Comparison of ENCODE assay signal across 1 cellular context in genomic region chr19:7681336-7682174, GRCh38.
TF ChIP-seq lines count a peak whose summit lies in the region.

No MANE protein-coding gene starts in this region.

TF ChIP-seq in HepG2, 621 proteins besides CTCF, POLR2A, EP300 and RAD21 (continues in another document):
- TF ChIP-seq THAP11 (CRISPR knock-in tag; IDR thresholded peaks at IDR 0.05): peak; percentile 33
- TF ChIP-seq MZF1 (CRISPR knock-in tag; IDR thresholded peaks at IDR 0.05; ENCODE audit: borderline replicate concordance): 0 out of 2 replicates have a peak, but pooled peaks have one; percentile 32
- no peak for TF ChIP-seq MYNN (CRISPR knock-in tag; IDR thresholded peaks at IDR 0.05; ENCODE audit: low read depth)
- 0 out of 2 replicates have a peak, but pooled peaks have one; percentile 11 for TF ChIP-seq SALL1 (CRISPR knock-in tag; IDR thresholded peaks at IDR 0.05)
- no peak for TF ChIP-seq TSC22D2 (CRISPR knock-in tag; IDR thresholded peaks at IDR 0.05; ENCODE audit: borderline replicate concordance)
- peak; percentile 79 for TF ChIP-seq PRPF4 (IDR thresholded peaks at IDR 0.05; ENCODE audit: low read depth, low read length, poor library complexity, severe bottlenecking)
- TF ChIP-seq PHB2 (IDR thresholded peaks at IDR 0.05; ENCODE audit: partially characterized antibody): no peak
- TF ChIP-seq RXRB (CRISPR knock-in tag; IDR thresholded peaks at IDR 0.05; ENCODE audit: borderline replicate concordance): peak; percentile 47; the same call in 1 of the 2 replicates
- peak; percentile 37 for TF ChIP-seq TEAD3 (CRISPR knock-in tag; optimal IDR thresholded peaks at IDR 0.05; ENCODE audit: borderline replicate concordance)
- TF ChIP-seq EEA1 (CRISPR knock-in tag; IDR thresholded peaks at IDR 0.05; ENCODE audit: borderline replicate concordance): no peak
- 0 out of 2 replicates have a peak, but pooled peaks have one; percentile 15 for TF ChIP-seq ARID5B (CRISPR knock-in tag; IDR thresholded peaks at IDR 0.05)
- no peak for TF ChIP-seq ZNF773 (CRISPR knock-in tag; IDR thresholded peaks at IDR 0.05; ENCODE audit: borderline replicate concordance)
- no peak for TF ChIP-seq ZNF275 (CRISPR knock-in tag; IDR thresholded peaks at IDR 0.05; ENCODE audit: borderline replicate concordance)
- 0 out of 2 replicates have a peak, but pooled peaks have one; percentile 21 for TF ChIP-seq ZNF724P (CRISPR knock-in tag; IDR thresholded peaks at IDR 0.05; ENCODE audit: borderline replicate concordance)
- no peak for TF ChIP-seq ARHGAP35 (CRISPR knock-in tag; IDR thresholded peaks at IDR 0.05; ENCODE audit: borderline replicate concordance)
- TF ChIP-seq PATZ1 (CRISPR knock-in tag; IDR thresholded peaks at IDR 0.05): peak; percentile 59; the same call in 1 of the 2 replicates
- TF ChIP-seq HNRNPL (IDR thresholded peaks at IDR 0.05; ENCODE audit: low read depth, low read length): 0 out of 2 replicates have a peak, but pooled peaks have one; percentile 32
- no peak for TF ChIP-seq SSRP1 (CRISPR knock-in tag; IDR thresholded peaks at IDR 0.05)
- TF ChIP-seq MYPOP (CRISPR knock-in tag; IDR thresholded peaks at IDR 0.05): no peak; the same call in 1 of the 2 replicates
- TF ChIP-seq GATAD1 (CRISPR knock-in tag; IDR thresholded peaks at IDR 0.05): peak; percentile 42; the same call in 1 of the 2 replicates
- peak in 1 of 2 experiments; percentile 75; a peak in 3 of 4 replicates for TF ChIP-seq HMGXB4 (CRISPR knock-in tag; IDR thresholded peaks at IDR 0.05; ENCODE audit: borderline replicate concordance in 1 of 2, low read depth in 1 of 2)
- TF ChIP-seq RAD51 (IDR thresholded peaks at IDR 0.05; ENCODE audit: borderline replicate concordance): no peak
- peak; percentile 27 for TF ChIP-seq HNRNPLL (IDR thresholded peaks at IDR 0.05; ENCODE audit: low read depth, low read length, poor library complexity, severe bottlenecking)
- TF ChIP-seq JDP2 (CRISPR knock-in tag; IDR thresholded peaks at IDR 0.05; ENCODE audit: borderline replicate concordance): no peak
- TF ChIP-seq EZH2 (conservative IDR thresholded peaks at IDR 0.05; ENCODE audit: low read depth, low read length): no peak
- TF ChIP-seq ZNF558 (CRISPR knock-in tag; IDR thresholded peaks at IDR 0.05; ENCODE audit: borderline replicate concordance): 0 out of 2 replicates have a peak, but pooled peaks have one; percentile 16
- peak; percentile 6; the same call in 1 of the 2 replicates for TF ChIP-seq ZGPAT (CRISPR knock-in tag; IDR thresholded peaks at IDR 0.05)
- peak; percentile 56; the same call in 1 of the 2 replicates for TF ChIP-seq CHD2 (IDR thresholded peaks at IDR 0.05; ENCODE audit: low read depth, low read length)
- no peak for TF ChIP-seq ZNF460 (CRISPR knock-in tag; IDR thresholded peaks at IDR 0.05; ENCODE audit: borderline replicate concordance)
- TF ChIP-seq ZNF574 (CRISPR knock-in tag; IDR thresholded peaks at IDR 0.05): peak; percentile 23; the same call in 1 of the 2 replicates
- 0 out of 2 replicates have a peak, but pooled peaks have one; percentile 14 for TF ChIP-seq SP5 (CRISPR knock-in tag; IDR thresholded peaks at IDR 0.05; ENCODE audit: borderline replicate concordance, low read depth)
- TF ChIP-seq FOXP1 (IDR thresholded peaks at IDR 0.05): no peak
- TF ChIP-seq FOXP1 (CRISPR knock-in tag; IDR thresholded peaks at IDR 0.05): 0 out of 2 replicates have a peak, but pooled peaks have one; percentile 20
- TF ChIP-seq CEBPG (CRISPR knock-in tag; IDR thresholded peaks at IDR 0.05): peak; percentile 92
- no peak for TF ChIP-seq NR3C1 (CRISPR knock-in tag; IDR thresholded peaks at IDR 0.05)
- TF ChIP-seq ZNF280B (CRISPR knock-in tag; IDR thresholded peaks at IDR 0.05; ENCODE audit: borderline replicate concordance): 0 out of 2 replicates have a peak, but pooled peaks have one; percentile 32
- 0 out of 2 replicates have a peak, but pooled peaks have one; percentile 22 for TF ChIP-seq RBAK (CRISPR knock-in tag; IDR thresholded peaks at IDR 0.05)
- no peak for TF ChIP-seq ZBTB20 (CRISPR knock-in tag; IDR thresholded peaks at IDR 0.05; ENCODE audit: borderline replicate concordance, low read depth)
- peak; percentile 55; the same call in 1 of the 2 replicates for TF ChIP-seq MAZ (IDR thresholded peaks at IDR 0.05; ENCODE audit: borderline replicate concordance, low read depth, low read length)
- TF ChIP-seq MAZ (CRISPR knock-in tag; IDR thresholded peaks at IDR 0.05; ENCODE audit: low read depth): no peak
- peak; percentile 53; the same call in 1 of the 2 replicates for TF ChIP-seq ARID2 (CRISPR knock-in tag; IDR thresholded peaks at IDR 0.05; ENCODE audit: borderline replicate concordance)
- TF ChIP-seq ZNF234 (CRISPR knock-in tag; conservative IDR thresholded peaks at IDR 0.05): 0 out of 2 replicates have a peak, but pooled peaks have one; percentile 3
- TF ChIP-seq HNRNPK (IDR thresholded peaks at IDR 0.05; ENCODE audit: low read depth, low read length, poor library complexity, severe bottlenecking): peak; percentile 14
- TF ChIP-seq TARDBP (CRISPR knock-in tag; IDR thresholded peaks at IDR 0.05): peak; percentile 63; the same call in 1 of the 2 replicates
- TF ChIP-seq ZNF605 (CRISPR knock-in tag; IDR thresholded peaks at IDR 0.05): peak; percentile 38; the same call in 1 of the 2 replicates
- no peak for TF ChIP-seq ZSCAN30 (CRISPR knock-in tag; IDR thresholded peaks at IDR 0.05)
- no peak for TF ChIP-seq LCORL (IDR thresholded peaks at IDR 0.05)
- peak; percentile 47; the same call in 1 of the 2 replicates for TF ChIP-seq LCORL (CRISPR knock-in tag; IDR thresholded peaks at IDR 0.05)
